9 cellular contexts compared by ENCODE assay signal in the genomic region with DNA sequence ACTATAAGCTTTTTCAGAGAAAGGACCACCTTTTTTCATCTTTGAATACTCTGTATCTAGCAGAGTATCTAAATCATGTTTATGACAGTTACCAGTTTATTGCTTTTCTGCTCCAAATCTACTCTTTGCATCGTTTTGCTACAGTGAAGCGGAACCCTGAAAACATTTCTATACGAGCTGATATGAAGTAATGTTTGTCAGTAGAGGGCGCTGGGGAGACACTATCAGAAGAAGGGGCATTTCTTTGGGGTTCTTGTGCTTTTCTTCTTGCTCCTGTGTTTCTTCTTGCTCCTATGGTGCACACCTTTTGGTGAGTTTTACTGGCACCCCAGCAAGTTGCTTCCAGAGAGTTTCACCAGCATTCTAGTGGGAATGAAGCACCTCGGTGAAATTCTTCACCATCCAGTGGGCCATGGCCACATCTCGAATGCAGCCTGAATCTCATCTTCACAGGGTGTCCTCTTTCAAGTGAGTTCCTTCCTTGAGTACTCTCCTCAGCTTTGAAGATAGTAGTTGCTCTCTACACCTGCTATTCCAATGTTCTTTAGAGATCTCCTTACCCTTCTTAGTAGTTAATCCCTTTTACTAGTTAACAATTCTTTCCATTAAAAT.
A peak's percentile ranks its signal among the peaks of the same experiment; 100 is the strongest.
DNase-seq lines count a peak whose midpoint lies in the region; ATAC-seq and TF ChIP-seq lines count a peak whose summit lies in the region.
"Had no signal": no experiment of that assay in that cellular context is flagged by ENCODE, and none has a peak within 500 bp of the region (broad histone marks: within the 10 kb centered on the region; RNA-seq: fewer than 3 reads in every experiment).

No MANE protein-coding gene starts in this region.

- no peak overlapping the region for H3K4me3 ChIP-seq in left lung

- H3K9me3 Mint-ChIP-seq in activated T-cell treated with anti-CD3 and anti-CD28 coated beads, Interleukin-2, amount 50 U/mL, for 4 hours = no peaks in the 10 kb centered on the region
- H3K9me3 Mint-ChIP-seq: activated naive CD8-positive, alpha-beta T cell treated with anti-CD3 and anti-CD28 coated beads, Interleukin-2, amount 10 ng/mL, durations not matched to agents 7 days and 5 days had no signal

- TF ChIP-seq CTCF in left lung (IDR thresholded peaks at IDR 0.05) = peak in 1 of 2 donors; percentile 26

- H3K36me3 Mint-ChIP-seq in activated T-cell treated with anti-CD3 and anti-CD28 coated beads, Interleukin-2, amount 50 U/mL, for 4 hours (ENCODE audit: insufficient read depth) = no peaks in the 10 kb centered on the region
- H3K36me3 Mint-ChIP-seq: activated naive CD8-positive, alpha-beta T cell treated with anti-CD3 and anti-CD28 coated beads, Interleukin-2, amount 10 ng/mL, durations not matched to agents 7 days and 5 days had no signal

- intact Hi-C loops in left lung (cut with DNase I) = no loop called here

- H3K27me3 Mint-ChIP-seq in activated T-cell treated with anti-CD3 and anti-CD28 coated beads, Interleukin-2, amount 50 U/mL, for 4 hours (ENCODE audit: low read depth) = peaks cover 11% of the 10 kb centered on the region

- no peaks in the 10 kb centered on the region for H3K36me3 ChIP-seq in left lung

- H3K9me3 ChIP-seq in left lung = no peaks in the 10 kb centered on the region

- H3K27ac ChIP-seq in left lung = no peak overlapping the region

- peaks cover 7% of the 10 kb centered on the region for H3K4me1 Mint-ChIP-seq in activated T-cell treated with anti-CD3 and anti-CD28 coated beads, Interleukin-2, amount 50 U/mL, for 4 hours (ENCODE audit: low read depth)

- DNase-seq in activated CD4-positive, alpha-beta T cell treated with anti-CD3 and anti-CD28 coated beads for 48 hours = peak; percentile 59
- DNase-seq in activated CD4-positive, alpha-beta T cell treated with anti-CD3 and anti-CD28 coated beads for 1 hour = no peak
- DNase-seq in Kasumi-1 (lab: John Stamatoyannopoulos, UW) = peak; percentile 61 to 84
- DNase-seq in activated T-cell treated with anti-CD3 and anti-CD28 coated beads, Interleukin-2, amount 50 U/mL, for 4 hours = peak; percentile 5
- DNase-seq in left lung = no peak
- no peak for DNase-seq in HuH-7 (ENCODE audit: low spot score)
- no peak for DNase-seq in HuH-7.5 (ENCODE audit: low spot score)
- DNase-seq: activated naive CD8-positive, alpha-beta T cell treated with anti-CD3 and anti-CD28 coated beads, Interleukin-2, amount 10 ng/mL, durations not matched to agents 7 days and 5 days had no signal

- no peaks in the 10 kb centered on the region for H3K27me3 ChIP-seq in left lung

- H3K4me3 Mint-ChIP-seq in activated T-cell treated with anti-CD3 and anti-CD28 coated beads, Interleukin-2, amount 50 U/mL, for 4 hours = no peak overlapping the region
- H3K4me3 Mint-ChIP-seq: activated naive CD8-positive, alpha-beta T cell treated with anti-CD3 and anti-CD28 coated beads, Interleukin-2, amount 10 ng/mL, durations not matched to agents 7 days and 5 days had no signal

- no peak for ATAC-seq in activated T-cell treated with anti-CD3 and anti-CD28 coated beads, Interleukin-2, amount 50 U/mL, for 4 hours
- ATAC-seq in left lung (peak; percentile 52), GM19397 (IDR thresholded peaks at IDR 0.05; ENCODE audit: unreplicated experiment) (no peak)

- peaks cover 0 to 3% of the 10 kb centered on the region in 2 donors for H3K4me1 ChIP-seq in left lung

Comparison
In these comparisons a context has a peak if more than half of its experiments do, and no peak if none do; other contexts are left out.
1. DNase-seq: peak in activated CD4-positive, alpha-beta T cell treated with anti-CD3 and anti-CD28 coated beads for 48 hours (single experiment), Kasumi-1 (2 of 2) and activated T-cell treated with anti-CD3 and anti-CD28 coated beads, Interleukin-2, amount 50 U/mL, for 4 hours (single experiment); none in activated CD4-positive, alpha-beta T cell treated with anti-CD3 and anti-CD28 coated beads for 1 hour (single experiment), left lung (0 of 2), HuH-7 (single experiment) and HuH-7.5 (single experiment).